In the genomic region with DNA sequence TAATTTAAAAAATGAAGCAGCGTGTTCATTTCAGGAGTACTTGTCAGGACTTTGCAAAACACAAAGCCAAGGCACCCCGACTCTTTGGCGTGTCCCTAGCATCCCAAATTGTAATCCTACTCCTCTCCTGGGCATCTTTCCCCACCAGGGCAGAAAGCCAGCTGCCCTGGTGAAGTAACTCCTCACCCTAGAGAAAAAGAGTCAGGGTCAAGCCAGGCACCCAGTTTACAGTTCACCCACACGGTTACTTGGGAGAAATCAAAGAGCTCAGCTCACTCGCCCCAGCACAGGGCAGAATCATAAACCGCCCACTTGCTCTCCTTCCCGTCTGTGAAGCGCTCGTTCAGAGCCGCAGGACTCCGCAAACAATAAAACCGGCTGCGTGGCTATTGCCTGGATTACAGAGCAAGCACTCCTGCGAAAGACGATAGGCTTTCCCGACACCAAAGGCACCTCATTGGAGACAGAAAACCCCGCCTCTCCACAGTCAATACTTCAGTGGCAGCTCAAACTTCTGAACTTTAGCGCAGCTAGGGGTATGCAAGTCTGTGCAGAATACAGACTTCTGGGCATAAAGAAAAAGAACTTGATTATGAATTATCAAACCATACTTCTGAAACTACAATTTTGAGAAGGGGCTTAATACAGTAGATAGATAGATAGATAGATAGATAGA, we compare ENCODE assay signal across 8 cellular contexts.
DNase-seq lines count a peak whose midpoint lies in the region; ATAC-seq and TF ChIP-seq lines count a peak whose summit lies in the region.

No MANE protein-coding gene starts in this region.

- ATAC-seq in right lobe of liver (peak; percentile 92 to 98 (median 96)), HG03097 (IDR thresholded peaks at IDR 0.05; ENCODE audit: low FRiP score, unreplicated experiment) (no peak)

- no peaks in the 10 kb centered on the region for H3K36me3 ChIP-seq in right lobe of liver
- H3K36me3 ChIP-seq in thyroid gland: no peaks in the 10 kb centered on the region

- DNase-seq in GM04504 (ENCODE audit: low read depth) (peak; percentile 62), NCI-H345 (lab: John Stamatoyannopoulos, UW) (peak; percentile 96), dermis microvascular lymphatic vessel endothelial cell (ENCODE audit: low read depth in 2 of 2) (peak; percentile 50 to 85), right lobe of liver (peak; percentile 78 to 87 (median 82)), thyroid gland (peak; percentile 71 to 72), DMS114 treated with DMSO at 0.1 percent for 48 hours (lab: John Stamatoyannopoulos, UW; ENCODE audit: unreplicated experiment) (no peak)
- DNase-seq in activated CD4-positive, alpha-beta T cell treated with anti-CD3 and anti-CD28 coated beads for 1 hour: no peak

- peak overlapping the region; percentile 20 to 82 (median 56) for H3K27ac ChIP-seq in right lobe of liver
- H3K27ac ChIP-seq in thyroid gland: no peak overlapping the region

- H3K27me3 ChIP-seq in right lobe of liver (no peaks in the 10 kb centered on the region), thyroid gland (no peaks in the 10 kb centered on the region)

- H3K4me1 ChIP-seq in right lobe of liver (peaks cover 0 to 29% (median 1%) of the 10 kb centered on the region in 4 donors), thyroid gland (peaks cover 0 to 4% of the 10 kb centered on the region in 2 donors)

- WGBS in right lobe of liver (ENCODE audit: insufficient coverage, low coverage, low lambda C conversion rate, missing lambda C conversion rate): 8% methylated on average over 18 of the region's 18 CpGs
- 4 to 9% methylated on average over 18 of the region's 18 CpGs for WGBS in thyroid gland, 2 donors

- H3K9me3 ChIP-seq in right lobe of liver: no peaks in the 10 kb centered on the region
- H3K9me3 ChIP-seq in thyroid gland: no peaks in the 10 kb centered on the region

- intact Hi-C loops in right lobe of liver (cut with DNase I) (no loop called here), thyroid gland (cut with DNase I) (no loop called here)

- peak overlapping the region; percentile 1 to 53 (median 39) for H3K4me3 ChIP-seq in right lobe of liver
- H3K4me3 ChIP-seq in thyroid gland (replicated peaks in 1 of 3): peak overlapping the region in 2 of 3 donors; percentile 2 to 7

- TF ChIP-seq CTCF in right lobe of liver (IDR thresholded peaks at IDR 0.05) (no peak), thyroid gland (IDR thresholded peaks at IDR 0.05) (no peak)

- TF ChIP-seq POLR2A in right lobe of liver (IDR thresholded peaks at IDR 0.05) (peak; percentile 55), thyroid gland (IDR thresholded peaks at IDR 0.05) (peak in 1 of 2 donors; percentile 45)

Comparison
In these comparisons a context has a peak if more than half of its experiments do, and no peak if none do; other contexts are left out.
1. DNase-seq: peak in GM04504 (single experiment), NCI-H345 (single experiment), dermis microvascular lymphatic vessel endothelial cell (2 of 2), right lobe of liver (3 of 3) and thyroid gland (2 of 2); none in DMS114 treated with DMSO at 0.1 percent for 48 hours (single experiment) and activated CD4-positive, alpha-beta T cell treated with anti-CD3 and anti-CD28 coated beads for 1 hour (single experiment).
2. H3K27ac ChIP-seq: peak in right lobe of liver (3 of 3); none in thyroid gland (0 of 3).